ENCODE assay signal across 13 cellular contexts in genomic region chr3:158355623-158356588, GRCh38.
DNase-seq lines count a peak whose midpoint lies in the region; ATAC-seq, FAIRE-seq and TF ChIP-seq lines count a peak whose summit lies in the region.
"Had no signal": no experiment of that assay in that cellular context is flagged by ENCODE, and none has a peak within 500 bp of the region (broad histone marks: within the 10 kb centered on the region; RNA-seq: fewer than 3 reads in every experiment).

No MANE protein-coding gene starts in this region.

- FAIRE-seq in TTC549 (lab: Jason Lieb, UNC) = peak; percentile 60

- TF ChIP-seq CTCF in upper lobe of right lung (IDR thresholded peaks at IDR 0.05) = no peak

- H3K36me3 ChIP-seq in upper lobe of right lung = no peaks in the 10 kb centered on the region

- intact Hi-C loops in upper lobe of right lung (cut with DNase I) = no loop called here

- no peaks in the 10 kb centered on the region for H3K9me3 ChIP-seq in upper lobe of right lung

- no peaks in the 10 kb centered on the region for H3K27me3 ChIP-seq in upper lobe of right lung
- H3K27me3 ChIP-seq: spleen had no signal

- ATAC-seq in GM18867 (IDR thresholded peaks at IDR 0.05; ENCODE audit: unreplicated experiment) (peak; percentile 98), GM21717 (IDR thresholded peaks at IDR 0.05; ENCODE audit: unreplicated experiment) (peak; percentile 94), HG03159 (IDR thresholded peaks at IDR 0.05; ENCODE audit: unreplicated experiment) (peak; percentile 89), esophagus mucosa (no peak), upper lobe of right lung (no peak)
- ATAC-seq: GM23338 had no signal

- H3K4me3 ChIP-seq in upper lobe of right lung = no peak overlapping the region
- H3K4me3 ChIP-seq: GM23338, spleen had no signal

- DNase-seq in NCI-H2107 (lab: John Stamatoyannopoulos, UW) = no peak
- no peak for DNase-seq in upper lobe of right lung
- no peak for DNase-seq in NCI-H1694 (lab: John Stamatoyannopoulos, UW)
- DNase-seq: activated CD4-positive, alpha-beta T cell treated with anti-CD3 and anti-CD28 coated beads for 4 hours; hypothalamus; spleen; stimulated activated naive CD4-positive, alpha-beta T cell treated with Interleukin-2 at 50 U/mL for 16 hours had no signal

- H3K4me1 ChIP-seq in upper lobe of right lung = no peaks in the 10 kb centered on the region

- no peak overlapping the region for H3K27ac ChIP-seq in upper lobe of right lung
- H3K27ac ChIP-seq: spleen had no signal

Comparison
In these comparisons a context has a peak if more than half of its experiments do, and no peak if none do; other contexts are left out.
1. ATAC-seq: peak in GM18867 (single experiment), GM21717 (single experiment) and HG03159 (single experiment); none in esophagus mucosa (single experiment) and upper lobe of right lung (single experiment).